31 cellular contexts compared by ENCODE assay signal in the genomic region with DNA sequence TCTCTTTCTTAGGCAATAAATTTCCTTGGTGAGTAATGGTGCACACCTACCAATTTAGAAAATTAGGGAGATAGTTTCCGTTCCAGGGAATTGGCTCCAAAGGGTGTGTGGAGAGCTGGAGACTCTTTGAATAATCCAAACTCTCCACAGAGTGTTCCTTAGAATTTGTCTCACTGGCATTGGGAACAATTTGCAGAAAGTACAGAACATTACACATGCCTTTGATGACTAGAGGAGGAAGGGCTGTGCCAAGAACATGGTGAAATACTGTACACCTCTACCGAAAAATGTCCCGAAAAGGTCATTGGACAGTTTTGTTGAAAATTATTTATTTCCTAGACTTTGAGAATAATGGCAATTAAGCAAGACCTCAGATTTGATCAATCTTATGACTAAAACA.
"Had no signal": no experiment of that assay in that cellular context is flagged by ENCODE, and none has a peak within 500 bp of the region (broad histone marks: within the 10 kb centered on the region; RNA-seq: fewer than 3 reads in every experiment).

No MANE protein-coding gene starts in this region.

- H3K36me3 ChIP-seq: SJCRH30, WERI-Rb-1 had no signal

- H3K9me3 Mint-ChIP-seq: activated CD4-positive, alpha-beta T cell treated with anti-CD3 and anti-CD28 coated beads, Interleukin-2, amount 10 ng/mL, durations not matched to agents 7 days and 5 days had no signal

- ATAC-seq: activated CD8-positive, alpha-beta T cell treated with anti-CD3 and anti-CD28 coated beads, Interleukin-2, amount 10 ng/mL, durations not matched to agents 7 days and 5 days; body of pancreas; Panc1 had no signal

- H3K27me3 ChIP-seq: body of pancreas, SJCRH30 had no signal

- H3K27ac Mint-ChIP-seq: activated CD4-positive, alpha-beta T cell treated with anti-CD3 and anti-CD28 coated beads, Interleukin-2, amount 10 ng/mL, durations not matched to agents 7 days and 5 days; activated CD8-positive, alpha-beta T cell treated with anti-CD3 and anti-CD28 coated beads, Interleukin-2, amount 10 ng/mL, durations not matched to agents 7 days and 5 days; activated naive CD4-positive, alpha-beta T cell treated with anti-CD3 and anti-CD28 coated beads, Interleukin-2, amount 50 U/mL, for 24 hours; activated naive CD8-positive, alpha-beta T cell treated with anti-CD3 and anti-CD28 coated beads, Interleukin-2, amount 10 ng/mL, durations not matched to agents 7 days and 5 days; activated T-cell treated with anti-CD3 and anti-CD28 coated beads, Interleukin-2, amount 50 U/mL, for 24 hours; activated T-helper 2 cell treated with anti-CD3 and anti-CD28 coated beads, Interferon-gamma antibody, Interleukin-2, Interleukin-4, amounts not matched to agents 10 μg/mL and 5 μg/mL and 100 μg/mL, durations not matched to agents 14 hours and 24 hours and 36 hours had no signal

- H3K27me3 Mint-ChIP-seq: activated CD4-positive, alpha-beta T cell treated with anti-CD3 and anti-CD28 coated beads, Interleukin-2, amount 10 ng/mL, durations not matched to agents 7 days and 5 days; activated naive CD4-positive, alpha-beta T cell treated with anti-CD3 and anti-CD28 coated beads, Interleukin-2, amount 50 U/mL, for 24 hours; activated naive CD8-positive, alpha-beta T cell treated with anti-CD3 and anti-CD28 coated beads, Interleukin-2, amount 10 ng/mL, durations not matched to agents 7 days and 5 days; activated T-cell treated with anti-CD3 and anti-CD28 coated beads, Interleukin-2, amount 50 U/mL, for 24 hours had no signal

- H3K27ac ChIP-seq: body of pancreas, SJCRH30, SK-N-MC, WERI-Rb-1 had no signal

- H3K4me3 Mint-ChIP-seq: activated CD4-positive, alpha-beta T cell treated with anti-CD3 and anti-CD28 coated beads, Interleukin-2, amount 10 ng/mL, durations not matched to agents 7 days and 5 days; activated CD8-positive, alpha-beta T cell treated with anti-CD3 and anti-CD28 coated beads, Interleukin-2, amount 10 ng/mL, durations not matched to agents 7 days and 5 days; activated naive CD4-positive, alpha-beta T cell treated with anti-CD3 and anti-CD28 coated beads, Interleukin-2, amount 50 U/mL, for 24 hours; activated naive CD8-positive, alpha-beta T cell treated with anti-CD3 and anti-CD28 coated beads, Interleukin-2, amount 10 ng/mL, durations not matched to agents 7 days and 5 days; activated T-cell treated with anti-CD3 and anti-CD28 coated beads, Interleukin-2, amount 50 U/mL, for 24 hours had no signal

- H3K4me1 Mint-ChIP-seq: activated CD4-positive, alpha-beta T cell treated with anti-CD3 and anti-CD28 coated beads, Interleukin-2, amount 10 ng/mL, durations not matched to agents 7 days and 5 days; activated naive CD4-positive, alpha-beta T cell treated with anti-CD3 and anti-CD28 coated beads, Interleukin-2, amount 50 U/mL, for 24 hours; activated naive CD8-positive, alpha-beta T cell treated with anti-CD3 and anti-CD28 coated beads, Interleukin-2, amount 10 ng/mL, durations not matched to agents 7 days and 5 days had no signal

- H3K4me1 ChIP-seq: body of pancreas, SJCRH30 had no signal

- H3K4me3 ChIP-seq: body of pancreas, SJCRH30, SK-N-MC had no signal

- DNase-seq: activated CD4-positive, alpha-beta T cell treated with anti-CD3 and anti-CD28 coated beads, Interleukin-2, amount 10 ng/mL, durations not matched to agents 7 days and 5 days; activated CD4-positive, alpha-beta T cell treated with anti-CD3 and anti-CD28 coated beads, Interleukin-2, amount 50 U/mL, for 48 hours; activated CD8-positive, alpha-beta T cell treated with anti-CD3 and anti-CD28 coated beads, Interleukin-2, amount 10 ng/mL, durations not matched to agents 7 days and 5 days; activated gamma-delta T cell; activated naive CD4-positive, alpha-beta T cell treated with Interleukin-2 at 50 U/mL for 16 hours; activated naive CD8-positive, alpha-beta T cell treated with anti-CD3 and anti-CD28 coated beads, Interleukin-2, amount 10 ng/mL, durations not matched to agents 7 days and 5 days; activated T-cell treated with anti-CD3 and anti-CD28 coated beads, Interleukin-2, amount 50 U/mL, for 24 hours; amygdala; body of pancreas; caudate nucleus; cerebellar nuclear complex; Kasumi-1; KG1; MM.1S; MV-4-11; NCI-H1092; NCI-H187; NCI-H2029 treated with DMSO at 0.1 percent for 48 hours; NCI-H2107; NCI-H2171; NCI-H510A; NCI-H526; NCI-H774; SHP77; SJCRH30; T1000; WERI-Rb-1 had no signal

- H3K36me3 Mint-ChIP-seq: activated naive CD4-positive, alpha-beta T cell treated with anti-CD3 and anti-CD28 coated beads, Interleukin-2, amount 50 U/mL, for 24 hours; activated naive CD8-positive, alpha-beta T cell treated with anti-CD3 and anti-CD28 coated beads, Interleukin-2, amount 10 ng/mL, durations not matched to agents 7 days and 5 days had no signal

- H3K9me3 ChIP-seq: body of pancreas, SJCRH30 had no signal
